ENCODE assay signal across 1 cellular context in the genomic region with DNA sequence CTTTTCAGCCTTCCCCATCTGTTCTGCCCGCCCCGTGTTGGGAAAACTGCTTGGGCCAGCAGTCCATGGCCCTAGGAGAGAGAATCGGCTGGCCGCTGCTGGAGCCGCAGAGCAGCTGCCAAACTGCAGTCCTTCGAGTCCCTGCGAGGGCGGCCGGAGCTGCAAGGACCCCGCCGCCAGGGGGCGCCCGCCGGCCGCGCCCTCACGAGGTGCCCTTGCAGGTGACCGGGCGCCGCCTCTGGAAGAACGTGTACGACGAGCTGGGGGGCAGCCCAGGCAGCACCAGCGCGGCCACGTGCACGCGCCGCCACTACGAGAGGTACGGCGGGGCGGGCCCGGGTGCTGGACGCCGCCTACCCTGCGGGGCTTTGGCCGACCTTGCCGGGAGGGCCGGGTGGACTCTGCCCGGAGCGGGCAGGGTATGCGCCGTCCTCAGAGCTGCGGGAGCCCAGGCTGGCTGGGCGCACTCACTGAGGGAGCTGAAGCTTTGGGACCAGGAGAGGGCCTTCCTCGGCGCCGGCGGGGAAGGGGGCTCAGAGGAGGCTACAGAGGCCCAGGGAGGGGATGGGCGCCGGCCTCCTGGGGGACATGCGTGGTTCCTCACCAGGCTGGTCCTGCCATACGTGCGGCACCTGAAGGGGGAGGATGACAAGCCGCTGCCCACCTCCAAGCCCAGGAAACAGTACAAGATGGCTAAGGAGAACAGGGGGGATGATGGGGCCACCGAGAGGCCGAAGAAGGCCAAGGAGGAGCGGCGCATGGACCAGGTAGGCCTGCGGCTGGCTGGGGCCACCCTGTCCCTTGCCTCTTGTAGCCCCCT.
TF ChIP-seq lines count a peak whose summit lies in the region.

No MANE protein-coding gene starts in this region.

TF ChIP-seq in HepG2, 621 proteins besides CTCF, POLR2A, EP300 and RAD21 (continued from another document and continues in another):
- TF ChIP-seq, protein P1, sequence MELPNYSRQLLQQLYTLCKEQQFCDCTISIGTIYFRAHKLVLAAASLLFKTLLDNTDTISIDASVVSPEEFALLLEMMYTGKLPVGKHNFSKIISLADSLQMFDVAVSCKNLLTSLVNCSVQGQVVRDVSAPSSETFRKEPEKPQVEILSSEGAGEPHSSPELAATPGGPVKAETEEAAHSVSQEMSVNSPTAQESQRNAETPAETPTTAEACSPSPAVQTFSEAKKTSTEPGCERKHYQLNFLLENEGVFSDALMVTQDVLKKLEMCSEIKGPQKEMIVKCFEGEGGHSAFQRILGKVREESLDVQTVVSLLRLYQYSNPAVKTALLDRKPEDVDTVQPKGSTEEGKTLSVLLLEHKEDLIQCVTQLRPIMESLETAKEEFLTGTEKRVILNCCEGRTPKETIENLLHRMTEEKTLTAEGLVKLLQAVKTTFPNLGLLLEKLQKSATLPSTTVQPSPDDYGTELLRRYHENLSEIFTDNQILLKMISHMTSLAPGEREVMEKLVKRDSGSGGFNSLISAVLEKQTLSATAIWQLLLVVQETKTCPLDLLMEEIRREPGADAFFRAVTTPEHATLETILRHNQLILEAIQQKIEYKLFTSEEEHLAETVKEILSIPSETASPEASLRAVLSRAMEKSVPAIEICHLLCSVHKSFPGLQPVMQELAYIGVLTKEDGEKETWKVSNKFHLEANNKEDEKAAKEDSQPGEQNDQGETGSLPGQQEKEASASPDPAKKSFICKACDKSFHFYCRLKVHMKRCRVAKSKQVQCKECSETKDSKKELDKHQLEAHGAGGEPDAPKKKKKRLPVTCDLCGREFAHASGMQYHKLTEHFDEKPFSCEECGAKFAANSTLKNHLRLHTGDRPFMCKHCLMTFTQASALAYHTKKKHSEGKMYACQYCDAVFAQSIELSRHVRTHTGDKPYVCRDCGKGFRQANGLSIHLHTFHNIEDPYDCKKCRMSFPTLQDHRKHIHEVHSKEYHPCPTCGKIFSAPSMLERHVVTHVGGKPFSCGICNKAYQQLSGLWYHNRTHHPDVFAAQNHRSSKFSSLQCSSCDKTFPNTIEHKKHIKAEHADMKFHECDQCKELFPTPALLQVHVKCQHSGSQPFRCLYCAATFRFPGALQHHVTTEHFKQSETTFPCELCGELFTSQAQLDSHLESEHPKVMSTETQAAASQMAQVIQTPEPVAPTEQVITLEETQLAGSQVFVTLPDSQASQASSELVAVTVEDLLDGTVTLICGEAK (IDR thresholded peaks at IDR 0.05): no peak
- TF ChIP-seq, protein P1 (CRISPR knock-in tag; IDR thresholded peaks at IDR 0.05): no peak; the same call in none of the 2 replicates
- TF ChIP-seq TEAD3 (CRISPR knock-in tag; optimal IDR thresholded peaks at IDR 0.05; ENCODE audit: borderline replicate concordance) (peak; percentile 77), NR2F1 (CRISPR knock-in tag; IDR thresholded peaks at IDR 0.05) (peak; percentile 41 to 71; a peak in 3 of 4 replicates), ZNF260 (CRISPR knock-in tag; IDR thresholded peaks at IDR 0.05; ENCODE audit: borderline replicate concordance, low read depth) (no peak), ZNF225 (CRISPR knock-in tag; IDR thresholded peaks at IDR 0.05) (peak; percentile 85), MAZ (IDR thresholded peaks at IDR 0.05; ENCODE audit: borderline replicate concordance, low read depth, low read length) (peak; percentile 74), MAZ (CRISPR knock-in tag; IDR thresholded peaks at IDR 0.05; ENCODE audit: low read depth) (peak; percentile 88), ZNF343 (CRISPR knock-in tag; IDR thresholded peaks at IDR 0.05) (peak; percentile 26; the same call in 1 of the 2 replicates), SRF (IDR thresholded peaks at IDR 0.05; ENCODE audit: low read depth, low read length) (peak; percentile 23; the same call in 1 of the 2 replicates), ZNF367 (CRISPR knock-in tag; IDR thresholded peaks at IDR 0.05; ENCODE audit: borderline replicate concordance) (0 out of 2 replicates have a peak, but pooled peaks have one; percentile 78), EEA1 (CRISPR knock-in tag; IDR thresholded peaks at IDR 0.05; ENCODE audit: borderline replicate concordance) (no peak; the same call in 1 of the 2 replicates), XRCC5 (optimal IDR thresholded peaks at IDR 0.05; ENCODE audit: low read length) (peak; percentile 94), FOXA3 (CRISPR knock-in tag; IDR thresholded peaks at IDR 0.05) (peak; percentile 69), CBFB (CRISPR knock-in tag; IDR thresholded peaks at IDR 0.05) (no peak; the same call in none of the 2 replicates), ZNF660 (CRISPR knock-in tag; IDR thresholded peaks at IDR 0.05; ENCODE audit: borderline replicate concordance, low read depth) (peak; percentile 37; the same call in 1 of the 2 replicates), ZNF567 (CRISPR knock-in tag; IDR thresholded peaks at IDR 0.05; ENCODE audit: borderline replicate concordance) (peak; percentile 96), TCF7L2 (IDR thresholded peaks at IDR 0.05; ENCODE audit: low read depth, low read length) (no peak), MYC (CRISPR knock-in tag; IDR thresholded peaks at IDR 0.05; ENCODE audit: borderline replicate concordance) (peak; percentile 100), MIXL1 (CRISPR knock-in tag; IDR thresholded peaks at IDR 0.05) (0 out of 2 replicates have a peak, but pooled peaks have one; percentile 49), MXI1 (IDR thresholded peaks at IDR 0.05; ENCODE audit: borderline replicate concordance, low read depth, low read length) (peak; percentile 98), SMYD3 (CRISPR knock-in tag; IDR thresholded peaks at IDR 0.05) (peak; percentile 91), RFXAP (CRISPR knock-in tag; IDR thresholded peaks at IDR 0.05; ENCODE audit: borderline replicate concordance) (peak; percentile 85; the same call in 1 of the 2 replicates)
- TF ChIP-seq, protein P2, sequence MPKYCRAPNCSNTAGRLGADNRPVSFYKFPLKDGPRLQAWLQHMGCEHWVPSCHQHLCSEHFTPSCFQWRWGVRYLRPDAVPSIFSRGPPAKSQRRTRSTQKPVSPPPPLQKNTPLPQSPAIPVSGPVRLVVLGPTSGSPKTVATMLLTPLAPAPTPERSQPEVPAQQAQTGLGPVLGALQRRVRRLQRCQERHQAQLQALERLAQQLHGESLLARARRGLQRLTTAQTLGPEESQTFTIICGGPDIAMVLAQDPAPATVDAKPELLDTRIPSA (CRISPR knock-in tag; IDR thresholded peaks at IDR 0.05; ENCODE audit: borderline replicate concordance): no peak
- TF ChIP-seq, protein P3, sequence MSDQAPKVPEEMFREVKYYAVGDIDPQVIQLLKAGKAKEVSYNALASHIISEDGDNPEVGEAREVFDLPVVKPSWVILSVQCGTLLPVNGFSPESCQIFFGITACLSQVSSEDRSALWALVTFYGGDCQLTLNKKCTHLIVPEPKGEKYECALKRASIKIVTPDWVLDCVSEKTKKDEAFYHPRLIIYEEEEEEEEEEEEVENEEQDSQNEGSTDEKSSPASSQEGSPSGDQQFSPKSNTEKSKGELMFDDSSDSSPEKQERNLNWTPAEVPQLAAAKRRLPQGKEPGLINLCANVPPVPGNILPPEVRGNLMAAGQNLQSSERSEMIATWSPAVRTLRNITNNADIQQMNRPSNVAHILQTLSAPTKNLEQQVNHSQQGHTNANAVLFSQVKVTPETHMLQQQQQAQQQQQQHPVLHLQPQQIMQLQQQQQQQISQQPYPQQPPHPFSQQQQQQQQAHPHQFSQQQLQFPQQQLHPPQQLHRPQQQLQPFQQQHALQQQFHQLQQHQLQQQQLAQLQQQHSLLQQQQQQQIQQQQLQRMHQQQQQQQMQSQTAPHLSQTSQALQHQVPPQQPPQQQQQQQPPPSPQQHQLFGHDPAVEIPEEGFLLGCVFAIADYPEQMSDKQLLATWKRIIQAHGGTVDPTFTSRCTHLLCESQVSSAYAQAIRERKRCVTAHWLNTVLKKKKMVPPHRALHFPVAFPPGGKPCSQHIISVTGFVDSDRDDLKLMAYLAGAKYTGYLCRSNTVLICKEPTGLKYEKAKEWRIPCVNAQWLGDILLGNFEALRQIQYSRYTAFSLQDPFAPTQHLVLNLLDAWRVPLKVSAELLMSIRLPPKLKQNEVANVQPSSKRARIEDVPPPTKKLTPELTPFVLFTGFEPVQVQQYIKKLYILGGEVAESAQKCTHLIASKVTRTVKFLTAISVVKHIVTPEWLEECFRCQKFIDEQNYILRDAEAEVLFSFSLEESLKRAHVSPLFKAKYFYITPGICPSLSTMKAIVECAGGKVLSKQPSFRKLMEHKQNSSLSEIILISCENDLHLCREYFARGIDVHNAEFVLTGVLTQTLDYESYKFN (CRISPR knock-in tag; conservative IDR thresholded peaks at IDR 0.05): peak; percentile 75
- TF ChIP-seq, protein P4, sequence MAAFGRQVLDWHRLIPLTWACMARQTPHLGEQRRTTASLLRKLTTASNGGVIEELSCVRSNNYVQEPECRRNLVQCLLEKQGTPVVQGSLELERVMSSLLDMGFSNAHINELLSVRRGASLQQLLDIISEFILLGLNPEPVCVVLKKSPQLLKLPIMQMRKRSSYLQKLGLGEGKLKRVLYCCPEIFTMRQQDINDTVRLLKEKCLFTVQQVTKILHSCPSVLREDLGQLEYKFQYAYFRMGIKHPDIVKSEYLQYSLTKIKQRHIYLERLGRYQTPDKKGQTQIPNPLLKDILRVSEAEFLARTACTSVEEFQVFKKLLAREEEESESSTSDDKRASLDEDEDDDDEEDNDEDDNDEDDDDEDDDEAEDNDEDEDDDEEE (CRISPR knock-in tag; IDR thresholded peaks at IDR 0.05): peak; percentile 80
- TF ChIP-seq, protein P5, sequence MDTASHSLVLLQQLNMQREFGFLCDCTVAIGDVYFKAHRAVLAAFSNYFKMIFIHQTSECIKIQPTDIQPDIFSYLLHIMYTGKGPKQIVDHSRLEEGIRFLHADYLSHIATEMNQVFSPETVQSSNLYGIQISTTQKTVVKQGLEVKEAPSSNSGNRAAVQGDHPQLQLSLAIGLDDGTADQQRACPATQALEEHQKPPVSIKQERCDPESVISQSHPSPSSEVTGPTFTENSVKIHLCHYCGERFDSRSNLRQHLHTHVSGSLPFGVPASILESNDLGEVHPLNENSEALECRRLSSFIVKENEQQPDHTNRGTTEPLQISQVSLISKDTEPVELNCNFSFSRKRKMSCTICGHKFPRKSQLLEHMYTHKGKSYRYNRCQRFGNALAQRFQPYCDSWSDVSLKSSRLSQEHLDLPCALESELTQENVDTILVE (CRISPR knock-in tag; IDR thresholded peaks at IDR 0.05): peak; percentile 53; the same call in 1 of the 2 replicates
- TF ChIP-seq, protein P6, sequence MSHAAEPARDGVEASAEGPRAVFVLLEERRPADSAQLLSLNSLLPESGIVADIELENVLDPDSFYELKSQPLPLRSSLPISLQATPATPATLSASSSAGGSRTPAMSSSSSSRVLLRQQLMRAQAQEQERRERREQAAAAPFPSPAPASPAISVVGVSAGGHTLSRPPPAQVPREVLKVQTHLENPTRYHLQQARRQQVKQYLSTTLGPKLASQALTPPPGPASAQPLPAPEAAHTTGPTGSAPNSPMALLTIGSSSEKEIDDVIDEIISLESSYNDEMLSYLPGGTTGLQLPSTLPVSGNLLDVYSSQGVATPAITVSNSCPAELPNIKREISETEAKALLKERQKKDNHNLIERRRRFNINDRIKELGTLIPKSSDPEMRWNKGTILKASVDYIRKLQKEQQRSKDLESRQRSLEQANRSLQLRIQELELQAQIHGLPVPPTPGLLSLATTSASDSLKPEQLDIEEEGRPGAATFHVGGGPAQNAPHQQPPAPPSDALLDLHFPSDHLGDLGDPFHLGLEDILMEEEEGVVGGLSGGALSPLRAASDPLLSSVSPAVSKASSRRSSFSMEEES (CRISPR knock-in tag; IDR thresholded peaks at IDR 0.05): peak; percentile 90
- TF ChIP-seq, protein P7, sequence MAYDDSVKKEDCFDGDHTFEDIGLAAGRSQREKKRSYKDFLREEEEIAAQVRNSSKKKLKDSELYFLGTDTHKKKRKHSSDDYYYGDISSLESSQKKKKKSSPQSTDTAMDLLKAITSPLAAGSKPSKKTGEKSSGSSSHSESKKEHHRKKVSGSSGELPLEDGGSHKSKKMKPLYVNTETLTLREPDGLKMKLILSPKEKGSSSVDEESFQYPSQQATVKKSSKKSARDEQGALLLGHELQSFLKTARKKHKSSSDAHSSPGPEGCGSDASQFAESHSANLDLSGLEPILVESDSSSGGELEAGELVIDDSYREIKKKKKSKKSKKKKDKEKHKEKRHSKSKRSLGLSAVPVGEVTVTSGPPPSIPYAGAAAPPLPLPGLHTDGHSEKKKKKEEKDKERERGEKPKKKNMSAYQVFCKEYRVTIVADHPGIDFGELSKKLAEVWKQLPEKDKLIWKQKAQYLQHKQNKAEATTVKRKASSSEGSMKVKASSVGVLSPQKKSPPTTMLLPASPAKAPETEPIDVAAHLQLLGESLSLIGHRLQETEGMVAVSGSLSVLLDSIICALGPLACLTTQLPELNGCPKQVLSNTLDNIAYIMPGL (CRISPR knock-in tag; IDR thresholded peaks at IDR 0.05; ENCODE audit: borderline replicate concordance in 1 of 2, low read depth in 1 of 2): peak; percentile 97 to 98
- TF ChIP-seq, protein P8, sequence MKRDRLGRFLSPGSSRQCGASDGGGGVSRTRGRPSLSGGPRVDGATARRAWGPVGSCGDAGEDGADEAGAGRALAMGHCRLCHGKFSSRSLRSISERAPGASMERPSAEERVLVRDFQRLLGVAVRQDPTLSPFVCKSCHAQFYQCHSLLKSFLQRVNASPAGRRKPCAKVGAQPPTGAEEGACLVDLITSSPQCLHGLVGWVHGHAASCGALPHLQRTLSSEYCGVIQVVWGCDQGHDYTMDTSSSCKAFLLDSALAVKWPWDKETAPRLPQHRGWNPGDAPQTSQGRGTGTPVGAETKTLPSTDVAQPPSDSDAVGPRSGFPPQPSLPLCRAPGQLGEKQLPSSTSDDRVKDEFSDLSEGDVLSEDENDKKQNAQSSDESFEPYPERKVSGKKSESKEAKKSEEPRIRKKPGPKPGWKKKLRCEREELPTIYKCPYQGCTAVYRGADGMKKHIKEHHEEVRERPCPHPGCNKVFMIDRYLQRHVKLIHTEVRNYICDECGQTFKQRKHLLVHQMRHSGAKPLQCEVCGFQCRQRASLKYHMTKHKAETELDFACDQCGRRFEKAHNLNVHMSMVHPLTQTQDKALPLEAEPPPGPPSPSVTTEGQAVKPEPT (CRISPR knock-in tag; IDR thresholded peaks at IDR 0.05; ENCODE audit: low read depth): peak; percentile 99
